ENCODE assay signal across 1 cellular context in the genomic region with DNA sequence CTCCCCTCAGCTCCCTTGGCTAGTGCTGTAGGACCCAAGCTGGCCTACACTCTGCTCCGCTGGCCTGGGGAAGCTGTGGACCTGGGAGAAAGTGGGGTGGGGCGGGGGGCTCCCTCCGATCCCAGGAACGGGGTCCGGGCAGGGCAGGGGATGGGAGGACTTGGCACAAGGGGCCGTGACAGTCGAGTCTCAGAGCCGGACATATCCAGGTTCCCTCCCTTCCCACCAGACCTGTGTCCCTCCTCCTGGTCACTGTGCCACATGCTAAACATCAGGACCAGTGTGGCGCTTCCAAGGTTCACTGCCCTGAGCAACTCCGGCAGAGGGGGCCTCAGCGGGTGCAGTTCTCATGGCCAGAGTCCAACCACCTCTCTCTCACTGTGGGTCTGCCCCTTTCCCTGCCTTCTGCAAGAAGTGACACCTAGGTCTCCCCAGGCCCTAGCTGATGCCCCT.
TF ChIP-seq lines count a peak whose summit lies in the region.

No MANE protein-coding gene starts in this region.

TF ChIP-seq in IMR-90, 13 proteins besides CTCF, POLR2A, EP300 and RAD21:
- TF ChIP-seq NFE2L2 (IDR thresholded peaks at IDR 0.05; ENCODE audit: low read depth, low read length) (no peak), RFX5 (IDR thresholded peaks at IDR 0.05; ENCODE audit: low read depth, low read length) (no peak), MAZ (IDR thresholded peaks at IDR 0.05; ENCODE audit: borderline replicate concordance, low read depth, low read length) (no peak), USF2 (IDR thresholded peaks at IDR 0.05; ENCODE audit: low read depth, low read length) (no peak), MAFK (IDR thresholded peaks at IDR 0.05; ENCODE audit: low read depth, low read length) (no peak), CHD1 (IDR thresholded peaks at IDR 0.05; ENCODE audit: low read depth, low read length) (no peak)
